Comparison of ENCODE assay signal across 10 cellular contexts in the genomic region with DNA sequence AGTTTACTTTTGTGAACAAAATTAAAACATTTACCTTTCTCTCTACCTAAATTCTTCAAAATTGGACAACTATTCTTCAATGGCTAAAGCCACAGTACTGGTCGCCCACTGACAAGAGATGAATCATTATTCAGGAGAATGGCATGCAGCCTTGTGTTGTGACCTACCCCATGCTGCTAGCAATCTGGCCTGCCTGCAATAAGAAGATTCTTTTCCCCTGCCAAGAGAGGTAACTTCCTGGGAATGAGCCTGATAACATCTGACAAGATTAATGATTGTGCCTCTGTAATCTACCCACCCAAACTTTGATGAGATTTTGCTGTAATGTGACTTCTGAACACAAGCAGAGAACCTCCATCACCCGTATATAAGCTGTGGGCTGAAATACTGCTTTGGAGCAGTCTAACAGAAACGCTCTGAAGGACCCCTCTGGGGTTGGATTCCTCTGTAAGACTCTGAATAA. TPM values are rescaled to one million over a fixed set of nuclear protein-coding genes. Genes with fewer than 3 reads are reported as not detected.
DNase-seq lines count a peak whose midpoint lies in the region; ATAC-seq, FAIRE-seq and TF ChIP-seq lines count a peak whose summit lies in the region.
"Had no signal": no experiment of that assay in that cellular context is flagged by ENCODE, and none has a peak within 500 bp of the region (broad histone marks: within the 10 kb centered on the region; RNA-seq: fewer than 3 reads in every experiment).

No MANE protein-coding gene starts in this region.

- 61% methylated on average over 3 of the region's 3 CpGs for WGBS in right lobe of liver (ENCODE audit: insufficient coverage, low coverage, low lambda C conversion rate, missing lambda C conversion rate)
- 70 to 78% (median 74%) methylated on average over 3 of the region's 3 CpGs for WGBS in small intestine, 3 donors

- TF ChIP-seq CTCF in AG10803 (conservative IDR thresholded peaks at IDR 0.05; ENCODE audit: low read length) (no peak), brain microvascular endothelial cell (IDR thresholded peaks at IDR 0.05; ENCODE audit: low read depth, low read length, missing control alignments) (no peak), right lobe of liver (IDR thresholded peaks at IDR 0.05) (no peak)

- H3K4me3 ChIP-seq in AG10803 (ENCODE audit: low read length) (no peak overlapping the region), MG63 (no peak overlapping the region), brain microvascular endothelial cell (ENCODE audit: low read depth, low read length) (no peak overlapping the region), right lobe of liver (no peak overlapping the region), small intestine (ENCODE audit: low read depth in 1 of 2, low read length in 2 of 2) (no peak overlapping the region)

- H3K27ac ChIP-seq in brain microvascular endothelial cell = peak overlapping the region; percentile 65
- H3K27ac ChIP-seq in right lobe of liver = peak overlapping the region; percentile 64 to 90 (median 79)
- H3K27ac ChIP-seq in small intestine (ENCODE audit: low read depth in 1 of 2, low read length in 1 of 2) = no peak overlapping the region

- no peaks in the 10 kb centered on the region for H3K27me3 ChIP-seq in MG63
- H3K27me3 ChIP-seq in brain microvascular endothelial cell (replicated peaks) = no peaks in the 10 kb centered on the region
- no peaks in the 10 kb centered on the region for H3K27me3 ChIP-seq in right lobe of liver
- H3K27me3 ChIP-seq in small intestine (ENCODE audit: control insufficient read depth in 2 of 2, insufficient read depth in 2 of 2, low read length in 2 of 2) = no peaks in the 10 kb centered on the region

- TF ChIP-seq POLR2A in right lobe of liver (IDR thresholded peaks at IDR 0.05) = no peak

- H3K4me1 ChIP-seq in right lobe of liver (peaks cover 0 to 49% (median 14%) of the 10 kb centered on the region in 4 donors), small intestine (ENCODE audit: control insufficient read depth in 2 of 2, insufficient read depth in 1 of 2, low read depth in 1 of 2, low read length in 1 of 2) (no peaks in the 10 kb centered on the region)

- H3K9me3 ChIP-seq in MG63 (no peaks in the 10 kb centered on the region), right lobe of liver (no peaks in the 10 kb centered on the region), small intestine (ENCODE audit: control insufficient read depth, low read depth) (no peaks in the 10 kb centered on the region)

- H3K36me3 ChIP-seq in MG63 = no peaks in the 10 kb centered on the region
- no peaks in the 10 kb centered on the region for H3K36me3 ChIP-seq in brain microvascular endothelial cell (replicated peaks)
- no peaks in the 10 kb centered on the region for H3K36me3 ChIP-seq in right lobe of liver
- no peaks in the 10 kb centered on the region for H3K36me3 ChIP-seq in small intestine (ENCODE audit: control insufficient read depth in 2 of 2, insufficient read depth in 2 of 2, low read length in 2 of 2)

- DNase-seq in AG10803 (ENCODE audit: low read depth) = peak; percentile 72
- DNase-seq in MG63 = peak; percentile 55
- DNase-seq in brain microvascular endothelial cell = peak; percentile 90
- DNase-seq in right lobe of liver = no peak
- no peak for DNase-seq in small intestine
- DNase-seq in stimulated activated CD4-positive, alpha-beta T cell treated with anti-CD3 and anti-CD28 coated beads, Interleukin-2, amount 100 ng/mL, for 24 hours = no peak
- DNase-seq in NCI-H1417 treated with DMSO at 0.1 percent for 48 hours (lab: John Stamatoyannopoulos, UW) = no peak
- DNase-seq: midbrain, NCI-H524 treated with DMSO at 0.1 percent for 48 hours had no signal

- ATAC-seq in right lobe of liver (peak in 1 of 4 donors; percentile 46), GM18502 (IDR thresholded peaks at IDR 0.05; ENCODE audit: poor library complexity, unreplicated experiment) (no peak)

- in situ Hi-C loops in brain microvascular endothelial cell (cut with HindIII; ENCODE audit: low pct_ligation_motif_present, low sequenced_read_pairs) = no loop called here

- intact Hi-C loops in right lobe of liver (cut with DNase I) = loop anchor here in 1 of 2 donors (2.0 kb wide), 1 partner anchor 47 kb away; a partner anchor contains a TSS

- no peak for FAIRE-seq in small intestine (lab: Jason Lieb, UNC)

RNA-seq across cellular contexts. Expression of a gene that starts 47.0 kb away (rescaled TPM):
- total RNA-seq in MG63 (2014; rRNA removed; shearing (Covaris generic); ENCODE audit: low replicate concordance) = 2.1 and 10.0 TPM in 2 replicates
- 10 to 100 TPM in 4 of 6 experiments, 1 to 10 TPM in 2; 8.6 to 22.2 (median 10.9) TPM for total RNA-seq in right lobe of liver
- polyA plus RNA-seq in small intestine = 1 to 10 TPM; 1.6 to 5.2 (median 2.0) TPM

Comparison
In these comparisons a context has a peak if more than half of its experiments do, and no peak if none do; other contexts are left out.
1. DNase-seq: peak in AG10803 (single experiment), MG63 (single experiment) and brain microvascular endothelial cell (single experiment); none in right lobe of liver (0 of 3), small intestine (single experiment), stimulated activated CD4-positive, alpha-beta T cell treated with anti-CD3 and anti-CD28 coated beads, Interleukin-2, amount 100 ng/mL, for 24 hours (0 of 2) and NCI-H1417 treated with DMSO at 0.1 percent for 48 hours (single experiment).
2. H3K27ac ChIP-seq: peak in brain microvascular endothelial cell (single experiment) and right lobe of liver (3 of 3); none in small intestine (0 of 2).